ENCODE assay signal across 22 cellular contexts in the genomic region with DNA sequence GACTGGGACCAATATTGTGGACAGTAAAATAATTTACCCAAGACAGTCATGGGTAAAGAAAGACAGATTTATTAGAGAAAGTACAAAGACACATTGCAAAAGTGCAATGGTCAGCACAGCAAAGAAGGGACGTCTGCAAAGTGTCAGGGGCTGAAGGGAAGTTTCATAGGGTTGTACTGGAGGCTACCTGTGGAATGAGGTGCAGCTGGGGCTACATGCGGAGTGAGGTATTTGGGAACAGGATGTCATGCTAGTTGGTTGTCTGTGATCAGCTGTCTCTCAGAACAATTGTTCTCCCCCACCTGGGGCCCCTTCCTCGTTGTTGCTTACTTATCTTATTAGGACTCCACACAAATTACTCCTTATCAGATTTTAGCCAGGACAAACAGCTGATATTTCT. TPM values are rescaled to one million over a fixed set of nuclear protein-coding genes. Genes with fewer than 3 reads are reported as not detected.
DNase-seq lines count a peak whose midpoint lies in the region; ATAC-seq, FAIRE-seq and TF ChIP-seq lines count a peak whose summit lies in the region.
"Had no signal": no experiment of that assay in that cellular context is flagged by ENCODE, and none has a peak within 500 bp of the region (broad histone marks: within the 10 kb centered on the region; RNA-seq: fewer than 3 reads in every experiment).

No MANE protein-coding gene starts in this region.

- FAIRE-seq in A549 (lab: Jason Lieb, UNC): no peak
- FAIRE-seq: A204.1, D721Med, G401.6, GM12892, K562 had no signal

- WGBS in A549 (ENCODE audit: missing lambda C conversion rate): 42% methylated on average over 3 of the region's 3 CpGs

- H3K79me2 ChIP-seq in GM23338 (replicated peaks; ENCODE audit: insufficient read depth): no peaks in the 10 kb centered on the region

- DNase-seq in A549 (ENCODE audit: low read depth in 1 of 2, low spot score in 1 of 2) (no peak), GM23338 (ENCODE audit: low spot score) (peak; percentile 56), WTC11 (ENCODE audit: low spot score) (no peak), iPS DF 19.7 (ENCODE audit: low read depth, low spot score) (peak; percentile 40), A673 (ENCODE audit: low spot score) (no peak)
- DNase-seq: CD8-positive, alpha-beta T cell; COR-L47; DMS153; DMS79 treated with DMSO at 0.1 percent for 48 hours; EL; GM23248; HFFc6 had no signal

- H3K4me3 Mint-ChIP-seq in GM23338 (no peak overlapping the region), WTC11 (no peak overlapping the region)
- H3K4me3 Mint-ChIP-seq: CD14-positive monocyte; CD8-positive, alpha-beta T cell; HFFc6 had no signal

- no peaks in the 10 kb centered on the region for H3K9me3 ChIP-seq in A549
- no peaks in the 10 kb centered on the region for H3K9me3 ChIP-seq in A673 (ENCODE audit: low read depth, low read length, poor library complexity, severe bottlenecking)
- H3K9me3 ChIP-seq: HAP-1 had no signal

- H4K20me1 ChIP-seq in GM23338 (replicated peaks; ENCODE audit: insufficient read depth): no peaks in the 10 kb centered on the region

- no peak for TF ChIP-seq POLR2A in A549 (IDR thresholded peaks at IDR 0.05; ENCODE audit: low read length)

- peaks cover 16% of the 10 kb centered on the region for H3K9me2 ChIP-seq in GM23338 (ENCODE audit: insufficient read depth)

- H3K4me2 ChIP-seq in A549 (no peak overlapping the region), GM23338 (no peak overlapping the region)

- TF ChIP-seq CTCF in A549 (IDR thresholded peaks at IDR 0.05) (no peak), GM23338 (conservative IDR thresholded peaks at IDR 0.05; ENCODE audit: low read depth in 2 of 2) (no peak), WTC11 (IDR thresholded peaks at IDR 0.05) (no peak), A673 (conservative IDR thresholded peaks at IDR 0.05; ENCODE audit: low read depth, low read length) (no peak)

- no peaks in the 10 kb centered on the region for H3K27me3 ChIP-seq in GM23338 (ENCODE audit: insufficient read depth)
- H3K27me3 ChIP-seq in A673 (replicated peaks; ENCODE audit: insufficient read depth, low read depth, low read length, poor library complexity): no peaks in the 10 kb centered on the region

- no peak overlapping the region for H3K27ac ChIP-seq in A549
- no peak overlapping the region for H3K27ac ChIP-seq in GM23338 (ENCODE audit: low read depth)
- no peak overlapping the region for H3K27ac ChIP-seq in A673 (ENCODE audit: low read depth, low read length, poor library complexity, severe bottlenecking)
- H3K27ac ChIP-seq: GM23248, HL-60 had no signal

- no peak overlapping the region for H3K4me3 ChIP-seq in A549
- no peak overlapping the region for H3K4me3 ChIP-seq in GM23338
- H3K4me3 ChIP-seq in A673 (ENCODE audit: low read depth, low read length, poor library complexity, severe bottlenecking): no peak overlapping the region
- H3K4me3 ChIP-seq: GM23248, HAP-1, K562 had no signal

- no TSS peak for BruUV-seq in A673 (replicated peaks; lab: Mats Ljungman, UMichigan)

- TF ChIP-seq EP300 in A549 (IDR thresholded peaks at IDR 0.05): no peak

- peaks cover 14% of the 10 kb centered on the region; the same call in 2 of the 3 replicates for H3K9me3 Mint-ChIP-seq in GM23338
- H3K9me3 Mint-ChIP-seq in WTC11: peaks cover 18% of the 10 kb centered on the region
- H3K9me3 Mint-ChIP-seq: CD8-positive, alpha-beta T cell had no signal

- POLR2A ChIA-PET in A549 (lab: Yijun Ruan, JAX): no interaction called here
- POLR2A ChIA-PET in WTC11 (lab: Charles Lee): no interaction called here
- POLR2A ChIA-PET in A673 (lab: Charles Lee; ENCODE audit: low non-redundant PET): no interaction called here

- no peak for TF ChIP-seq RAD21 in A549 (conservative IDR thresholded peaks at IDR 0.05 in 1 of 2, IDR thresholded peaks at IDR 0.05 in 1 of 2)

- H2AFZ ChIP-seq in GM23338: no peak overlapping the region
- H2AFZ ChIP-seq: GM23248 had no signal

- H3K4me1 ChIP-seq in A549 (no peaks in the 10 kb centered on the region), GM23338 (ENCODE audit: insufficient read depth) (peaks cover 8% of the 10 kb centered on the region; the same call in 1 of the 2 replicates), A673 (ENCODE audit: insufficient read depth, low read length, poor library complexity, severe bottlenecking) (no peaks in the 10 kb centered on the region)
- H3K4me1 ChIP-seq: HAP-1 had no signal

- CTCF ChIA-PET in A549 (lab: Yijun Ruan, JAX) (interaction anchor here (1.6 kb wide), 1 partner anchor 9 kb away, joined by 9 read pairs; no protein-coding TSS in a partner anchor), WTC11 (lab: Charles Lee) (interaction anchor here (1.1 to 1.7 kb wide), 5 partner anchors 8 to 106 kb away, joined by 3 to 6 read pairs (median 4); no protein-coding TSS in a partner anchor), A673 (lab: Charles Lee) (no interaction called here)

- H3K4me1 Mint-ChIP-seq in GM23338 (peaks cover 13% of the 10 kb centered on the region), WTC11 (peaks cover 15% of the 10 kb centered on the region)

- H3K27me3 Mint-ChIP-seq in GM23338 (ENCODE audit: insufficient read depth, low read depth, poor library complexity): no peaks in the 10 kb centered on the region
- no peaks in the 10 kb centered on the region for H3K27me3 Mint-ChIP-seq in WTC11 (ENCODE audit: low read depth)

- no peaks in the 10 kb centered on the region for H3K36me3 ChIP-seq in GM23338 (ENCODE audit: insufficient read depth)
- no peaks in the 10 kb centered on the region for H3K36me3 ChIP-seq in A673 (ENCODE audit: insufficient read depth, low read length, poor library complexity, severe bottlenecking)
- H3K36me3 ChIP-seq: HAP-1 had no signal

- H3K27ac Mint-ChIP-seq in GM23338: no peak overlapping the region; the same call in 1 of the 2 replicates
- H3K27ac Mint-ChIP-seq in WTC11: peak overlapping the region; percentile 22; the same call in 1 of the 2 replicates
- H3K27ac Mint-ChIP-seq: CD14-positive monocyte; CD8-positive, alpha-beta T cell; HFFc6 had no signal

- intact Hi-C loops in A673 (cut with micrococcal nuclease; ENCODE audit: unreplicated experiment): no loop called here

- H3K36me3 Mint-ChIP-seq in GM23338 (ENCODE audit: low read depth): peaks cover 4% of the 10 kb centered on the region; the same call in 2 of the 3 replicates
- peaks cover 6% of the 10 kb centered on the region for H3K36me3 Mint-ChIP-seq in WTC11
- H3K36me3 Mint-ChIP-seq: CD14-positive monocyte; CD8-positive, alpha-beta T cell had no signal

- no peaks in the 10 kb centered on the region for H3F3A ChIP-seq in GM23338 (replicated peaks; ENCODE audit: low read depth)

- ATAC-seq in A549 (no peak), GM23338 (peak; percentile 72), WTC11 (peak; percentile 87), HG03097 (IDR thresholded peaks at IDR 0.05; ENCODE audit: low FRiP score, unreplicated experiment) (no peak), GM18868 (IDR thresholded peaks at IDR 0.05; ENCODE audit: unreplicated experiment) (no peak)
- ATAC-seq: CD8-positive, alpha-beta T cell; K562 had no signal

TF ChIP-seq in A549, 52 proteins besides CTCF, POLR2A, EP300 and RAD21:
- TF ChIP-seq MAFK (IDR thresholded peaks at IDR 0.05; ENCODE audit: partially characterized antibody) (peak; percentile 1), TP53 (CRISPR knock-in tag; IDR thresholded peaks at IDR 0.05) (no peak)
TF ChIP-seq in A549: peak in this region for 1.

TF ChIP-seq in GM23338, 12 proteins besides CTCF, POLR2A, EP300 and RAD21 (continues in another document):
- TF ChIP-seq EZH2phosphoT487 (IDR thresholded peaks at IDR 0.05; ENCODE audit: unreplicated experiment) (no peak), JUNB (IDR thresholded peaks at IDR 0.05; ENCODE audit: unreplicated experiment) (no peak)
- TF ChIP-seq, protein P1, sequence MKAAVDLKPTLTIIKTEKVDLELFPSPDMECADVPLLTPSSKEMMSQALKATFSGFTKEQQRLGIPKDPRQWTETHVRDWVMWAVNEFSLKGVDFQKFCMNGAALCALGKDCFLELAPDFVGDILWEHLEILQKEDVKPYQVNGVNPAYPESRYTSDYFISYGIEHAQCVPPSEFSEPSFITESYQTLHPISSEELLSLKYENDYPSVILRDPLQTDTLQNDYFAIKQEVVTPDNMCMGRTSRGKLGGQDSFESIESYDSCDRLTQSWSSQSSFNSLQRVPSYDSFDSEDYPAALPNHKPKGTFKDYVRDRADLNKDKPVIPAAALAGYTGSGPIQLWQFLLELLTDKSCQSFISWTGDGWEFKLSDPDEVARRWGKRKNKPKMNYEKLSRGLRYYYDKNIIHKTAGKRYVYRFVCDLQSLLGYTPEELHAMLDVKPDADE (IDR thresholded peaks at IDR 0.05): no peak

TF ChIP-seq in WTC11, 78 proteins besides CTCF, POLR2A, EP300 and RAD21 (continues in another document):
- TF ChIP-seq GABPB1 (CRISPR knock-in tag; IDR thresholded peaks at IDR 0.05) (no peak), CBFB (CRISPR knock-in tag; IDR thresholded peaks at IDR 0.05; ENCODE audit: low read depth) (no peak)
- TF ChIP-seq, protein P2, sequence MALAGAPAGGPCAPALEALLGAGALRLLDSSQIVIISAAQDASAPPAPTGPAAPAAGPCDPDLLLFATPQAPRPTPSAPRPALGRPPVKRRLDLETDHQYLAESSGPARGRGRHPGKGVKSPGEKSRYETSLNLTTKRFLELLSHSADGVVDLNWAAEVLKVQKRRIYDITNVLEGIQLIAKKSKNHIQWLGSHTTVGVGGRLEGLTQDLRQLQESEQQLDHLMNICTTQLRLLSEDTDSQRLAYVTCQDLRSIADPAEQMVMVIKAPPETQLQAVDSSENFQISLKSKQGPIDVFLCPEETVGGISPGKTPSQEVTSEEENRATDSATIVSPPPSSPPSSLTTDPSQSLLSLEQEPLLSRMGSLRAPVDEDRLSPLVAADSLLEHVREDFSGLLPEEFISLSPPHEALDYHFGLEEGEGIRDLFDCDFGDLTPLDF (CRISPR knock-in tag; IDR thresholded peaks at IDR 0.05): no peak

RNA-seq across cellular contexts. Expression of gene APOL3, which starts 11.4 kb away (rescaled TPM):
- polyA plus RNA-seq in A549 (2011; rRNA removed) (not detected in 2 replicates), A549 (2017; fragmentation: RNase III; extraction: RNeasy Plus Mini Kit Qiagen cat#74134 plus additional on column Dnase treatment) (not detected in 3 replicates), GM23338 (2016; fragmentation: Nextera tagmentation; extraction: Ambion mirVana) (not detected in 2 replicates)
- polyA plus RNA-seq in A549 (2012; cell fraction: cytosol; rRNA removed): not detected in 2 replicates
- not detected in 2 replicates for polyA plus RNA-seq in A549 (2012; cell fraction: nucleus; rRNA removed)
- polyA minus RNA-seq in A549 (2011; rRNA and poly(A)+ RNA removed): not detected in 2 replicates
- not detected in 2 replicates for total RNA-seq in GM23338 (2014; rRNA removed; shearing (Covaris generic))
- total RNA-seq in WTC11 (2021) (0.26 to 0.60 TPM (median 0.32 TPM) in 3 replicates), A673 (2021) (0.59 TPM in 1 of 2 replicates, not detected in the other)

RNA-seq across cellular contexts. Expression of gene APOL4, which starts 29.7 kb away (rescaled TPM):
- polyA plus RNA-seq in A549 (2011; rRNA removed): not detected in 2 replicates
- polyA plus RNA-seq in A549 (2012; cell fraction: cytosol; rRNA removed): not detected in 2 replicates
- 0.05 TPM in 1 of 2 replicates, not detected in the other for polyA plus RNA-seq in A549 (2012; cell fraction: nucleus; rRNA removed)
- polyA plus RNA-seq in A549 (2017; fragmentation: RNase III; extraction: RNeasy Plus Mini Kit Qiagen cat#74134 plus additional on column Dnase treatment): not detected in 3 replicates
- polyA minus RNA-seq in A549 (2011; rRNA and poly(A)+ RNA removed): not detected in 2 replicates
- not detected in 2 replicates for total RNA-seq in GM23338 (2014; rRNA removed; shearing (Covaris generic))
- not detected in 2 replicates for polyA plus RNA-seq in GM23338 (2016; fragmentation: Nextera tagmentation; extraction: Ambion mirVana)
- total RNA-seq in WTC11 (2021): 0.07 to 0.31 TPM in 2 of 3 replicates, not detected in the other
- 1.6 and 4.2 TPM in 2 replicates for total RNA-seq in A673 (2021)
- total RNA-seq: CD8-positive, alpha-beta T cell; GM23248; HFFc6 had no signal
- polyA plus RNA-seq: GM23248 had no signal

Comparison
In these comparisons a context has a peak if more than half of its experiments do, and no peak if none do; other contexts are left out.
1. ATAC-seq: peak in GM23338 (single experiment) and WTC11 (single experiment); none in A549 (0 of 2), HG03097 (single experiment) and GM18868 (single experiment).
2. DNase-seq: peak in GM23338 (single experiment) and iPS DF 19.7 (single experiment); none in A549 (0 of 2), WTC11 (single experiment) and A673 (single experiment).